27 cellular contexts compared by ENCODE assay signal in genomic region chr4:11602606-11603355, GRCh38.
"Had no signal": no experiment of that assay in that cellular context is flagged by ENCODE, and none has a peak within 500 bp of the region (broad histone marks: within the 10 kb centered on the region; RNA-seq: fewer than 3 reads in every experiment).

No MANE protein-coding gene starts in this region.

- H3K9me3 ChIP-seq: SJCRH30 had no signal

- H3K27me3 Mint-ChIP-seq: IgD-negative memory B cell had no signal

- H3K27ac ChIP-seq: KMS-11, SJCRH30 had no signal

- H3K27ac Mint-ChIP-seq: IgD-negative memory B cell had no signal

- H3K9ac ChIP-seq: KMS-11 had no signal

- H3K27me3 ChIP-seq: SJCRH30 had no signal

- H3K4me3 Mint-ChIP-seq: IgD-negative memory B cell had no signal

- FAIRE-seq: HepG2, K562, RCC 7860 had no signal

- H3K4me1 ChIP-seq: SJCRH30 had no signal

- H3K4me2 ChIP-seq: KMS-11 had no signal

- DNase-seq: Kasumi-1, MV-4-11, NCI-H1048, NCI-H1105, NCI-H1417, NCI-H1436 treated with DMSO at 0.1 percent for 48 hours, NCI-H187 treated with DMSO at 0.1 percent for 48 hours, NCI-H2029 treated with DMSO at 0.1 percent for 48 hours, NCI-H2107, NCI-H226, NCI-H446, NCI-H510A, NCI-H524 treated with DMSO at 0.1 percent for 48 hours, NCI-H69, NCI-H774, OCI-M1, RPMI8226, SHP77 treated with DMSO at 0.1 percent for 48 hours, SJCRH30, T-helper 1 cell had no signal

- H3K9me3 Mint-ChIP-seq: IgD-negative memory B cell had no signal

- H3K36me3 ChIP-seq: SJCRH30 had no signal

- H3K4me3 ChIP-seq: K562, SJCRH30 had no signal

- ATAC-seq: HepG2, K562, Right ventricle myocardium inferior, SK-N-SH treated with all-trans-retinoic acid at 6 μM for 48 hours had no signal
